Comparison of ENCODE assay signal across 7 cellular contexts in genomic region chr7:50793115-50793946, GRCh38. TPM values are rescaled to one million over a fixed set of nuclear protein-coding genes. Genes with fewer than 3 reads are reported as not detected.
A peak's percentile ranks its signal among the peaks of the same experiment; 100 is the strongest.
DNase-seq lines count a peak whose midpoint lies in the region; TF ChIP-seq lines count a peak whose summit lies in the region.

No MANE protein-coding gene starts in this region.

- H3K79me2 ChIP-seq in OCI-LY7 (ENCODE audit: insufficient read depth, low read depth, low read length) = no peaks in the 10 kb centered on the region

- peak overlapping the region; percentile 27 for H3K23ac ChIP-seq in neuronal stem cell (ENCODE audit: low read depth, low read length, poor library complexity)

- no peak overlapping the region for H2BK5ac ChIP-seq in neuronal stem cell (ENCODE audit: low read length)

- H3K14ac ChIP-seq in neuronal stem cell (ENCODE audit: low read length) = no peak overlapping the region

- H3K4ac ChIP-seq in neuronal stem cell (ENCODE audit: low read length) = no peak overlapping the region

- WGBS in neuronal stem cell (ENCODE audit: extremely low coverage in 2 of 2, insufficient read length in 2 of 2, insufficient replicate concordance in 1 of 2), 2 donors = no CpG with 5 or more reads among the region's 113 CpGs

- H3K4me1 ChIP-seq in neuronal stem cell (ENCODE audit: control insufficient read depth in 2 of 2, insufficient read depth in 1 of 2, low read depth in 1 of 2, low read length in 2 of 2) (peaks cover 5 to 7% of the 10 kb centered on the region in 2 donors), OCI-LY7 (ENCODE audit: insufficient read depth, low read length, poor library complexity, severe bottlenecking) (no peaks in the 10 kb centered on the region)

- H3K9me3 ChIP-seq in neuronal stem cell (replicated peaks in 1 of 2; ENCODE audit: control insufficient read depth in 2 of 2, insufficient read depth in 1 of 2, low read depth in 1 of 2, low read length in 2 of 2) (peaks cover 7 to 11% of the 10 kb centered on the region in 2 donors), OCI-LY7 (ENCODE audit: low read length) (no peaks in the 10 kb centered on the region)

- no peak overlapping the region for H2BK12ac ChIP-seq in neuronal stem cell (ENCODE audit: low read length)

- BruUV-seq in OCI-LY7 (replicated peaks; lab: Mats Ljungman, UMichigan) = no TSS peak

- no peak overlapping the region for H4K8ac ChIP-seq in neuronal stem cell (ENCODE audit: low read depth, low read length)

- H2AK5ac ChIP-seq in neuronal stem cell (ENCODE audit: low read depth, low read length) = no peak overlapping the region

- H4K20me1 ChIP-seq in OCI-LY7 (ENCODE audit: insufficient read depth, low read length) = no peaks in the 10 kb centered on the region

- H3K9ac ChIP-seq in neuronal stem cell (ENCODE audit: low read depth, low read length, poor library complexity) = peak overlapping the region; percentile 82

- peak overlapping the region; percentile 72 for H2BK15ac ChIP-seq in neuronal stem cell (ENCODE audit: low read length)

- H3K4me3 ChIP-seq in neuronal stem cell (ENCODE audit: low read length in 2 of 2) (peak overlapping the region; percentile 85 to 87), OCI-LY7 (ENCODE audit: low read depth, low read length, poor library complexity, severe bottlenecking) (no peak overlapping the region)

- CTCF ChIA-PET in OCI-LY7 (lab: Charles Lee; ENCODE audit: unreplicated experiment) = no interaction called here

- intact Hi-C loops in OCI-LY7 (cut with micrococcal nuclease; ENCODE audit: unreplicated experiment) = no loop called here

- H3K27me3 ChIP-seq in neuronal stem cell (ENCODE audit: control insufficient read depth in 3 of 3, insufficient read depth in 3 of 3, low read depth in 1 of 3, low read length in 3 of 3) = peaks cover 0 to 15% (median 14%) of the 10 kb centered on the region in 3 experiments

- POLR2A ChIA-PET in OCI-LY7 (lab: Charles Lee) = no interaction called here

- in situ Hi-C loops in GM13977 (cut with MboI; ENCODE audit: low pct_unique_long_range_greater_than_20kb, low sequenced_read_pairs, unreplicated experiment) = no loop called here

- H2BK120ac ChIP-seq in neuronal stem cell (ENCODE audit: low read depth, low read length) = no peak overlapping the region

- DNase-seq in GOT3 (lab: John Stamatoyannopoulos, UW) = peak; percentile 24
- DNase-seq in NOMO-1 (lab: John Stamatoyannopoulos, UW; ENCODE audit: unreplicated experiment in 2 of 2) = peak; percentile 22 to 52
- DNase-seq in activated naive CD4-positive, alpha-beta T cell treated with Interleukin-2 at 50 U/mL for 16 hours = peak; percentile 7
- DNase-seq in germinal center (ENCODE audit: low spot score) = peak; percentile 32
- peak; percentile 44 for DNase-seq in neuronal stem cell (ENCODE audit: low spot score)
- DNase-seq in GM13977 (ENCODE audit: low spot score) = no peak
- DNase-seq in OCI-LY7 (ENCODE audit: low spot score) = no peak

- H3K79me1 ChIP-seq in neuronal stem cell (ENCODE audit: low read depth, low read length) = peaks cover 7% of the 10 kb centered on the region

- H3K36me3 ChIP-seq in neuronal stem cell (replicated peaks in 1 of 2; ENCODE audit: control insufficient read depth in 2 of 2, insufficient read depth in 2 of 2, low read length in 2 of 2) (peaks cover 0 to 4% of the 10 kb centered on the region in 2 donors), OCI-LY7 (ENCODE audit: insufficient read depth, low read length) (no peaks in the 10 kb centered on the region)

- H3K4me2 ChIP-seq in neuronal stem cell (ENCODE audit: insufficient read depth, low read length, poor library complexity, severe bottlenecking) (peak overlapping the region; percentile 71), OCI-LY7 (ENCODE audit: low read length) (no peak overlapping the region)

- TF ChIP-seq CTCF in GM13977 (IDR thresholded peaks at IDR 0.05; ENCODE audit: extremely low read depth, insufficient read depth, missing control alignments) (no peak), OCI-LY7 (conservative IDR thresholded peaks at IDR 0.05; ENCODE audit: low read length) (no peak)

- no peak overlapping the region for H3K27ac ChIP-seq in neuronal stem cell (replicated peaks; ENCODE audit: low read length)
- no peak overlapping the region for H3K27ac ChIP-seq in OCI-LY7 (ENCODE audit: low read depth, low read length, poor library complexity, severe bottlenecking)

- no peaks in the 10 kb centered on the region for H3K9me2 ChIP-seq in OCI-LY7 (ENCODE audit: insufficient read depth, low read length)

- peak overlapping the region; percentile 88 for H3K18ac ChIP-seq in neuronal stem cell (ENCODE audit: low read length)

- H4K91ac ChIP-seq in neuronal stem cell (ENCODE audit: low read depth, low read length, poor library complexity) = no peak overlapping the region

- H2AFZ ChIP-seq in neuronal stem cell (ENCODE audit: low read length) = peak overlapping the region; percentile 91
- H2AFZ ChIP-seq in OCI-LY7 (ENCODE audit: low read length) = no peak overlapping the region

RNA-seq across cellular contexts. Expression of gene GRB10, which starts 10.6 kb away (rescaled TPM):
- 55.9 TPM for polyA plus RNA-seq in neuronal stem cell (2013, experiment 1 of 2)
- 55.2 TPM for polyA plus RNA-seq in neuronal stem cell (2013, experiment 2 of 2)
- total RNA-seq in OCI-LY7 (2014; rRNA removed; shearing (Covaris generic)) = not detected in 2 replicates
- not detected in 2 replicates for total RNA-seq in OCI-LY7 (2022)

Comparison
In these comparisons a context has a peak if more than half of its experiments do, and no peak if none do; other contexts are left out.
1. DNase-seq: peak in GOT3 (single experiment), NOMO-1 (2 of 2), activated naive CD4-positive, alpha-beta T cell treated with Interleukin-2 at 50 U/mL for 16 hours (single experiment), germinal center (single experiment) and neuronal stem cell (single experiment); none in GM13977 (single experiment) and OCI-LY7 (single experiment).